12 cellular contexts compared by ENCODE assay signal in the genomic region with DNA sequence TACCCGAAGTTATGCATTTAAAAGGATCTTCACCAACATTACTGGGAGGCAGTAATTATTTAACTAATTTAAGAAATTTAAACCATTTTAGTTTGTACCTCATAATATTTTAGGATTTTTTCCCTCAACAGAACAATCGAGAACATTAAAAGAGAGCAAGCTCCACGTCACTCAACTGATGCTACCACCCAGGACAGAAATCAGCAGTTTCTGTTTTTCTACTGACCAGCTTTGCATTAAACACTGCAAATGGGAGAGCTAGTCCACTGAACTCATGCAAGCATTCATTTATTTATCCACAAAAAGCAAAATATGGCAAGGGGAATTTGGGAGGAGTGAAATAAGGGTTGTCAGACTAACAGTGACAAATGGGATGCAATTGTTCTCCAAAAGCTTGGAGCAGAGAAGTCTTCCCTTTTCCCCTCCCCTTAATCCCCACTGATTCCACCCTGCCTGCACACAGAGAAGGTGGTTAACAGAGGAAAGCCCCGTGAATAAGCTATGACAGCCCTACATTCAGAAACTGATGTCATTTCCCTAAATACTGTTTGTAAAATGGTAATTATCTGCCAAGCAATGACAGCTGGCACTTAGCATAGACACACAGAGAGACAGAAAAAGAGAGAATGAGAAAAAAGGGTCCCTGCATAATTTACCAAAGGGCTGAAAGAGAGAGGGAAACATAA.
A peak's percentile ranks its signal among the peaks of the same experiment; 100 is the strongest.
DNase-seq lines count a peak whose midpoint lies in the region; ATAC-seq and TF ChIP-seq lines count a peak whose summit lies in the region.
"Had no signal": no experiment of that assay in that cellular context is flagged by ENCODE, and none has a peak within 500 bp of the region (broad histone marks: within the 10 kb centered on the region; RNA-seq: fewer than 3 reads in every experiment).

No MANE protein-coding gene starts in this region.

- no peak for TF ChIP-seq POLR2A in GM18505 (IDR thresholded peaks at IDR 0.05; ENCODE audit: borderline replicate concordance, extremely low read depth, insufficient read depth, insufficient read length)

- DNase-seq in NCI-H2227 treated with DMSO at 0.1 percent for 48 hours (lab: John Stamatoyannopoulos, UW) (peak; percentile 38), NCI-H2107 (lab: John Stamatoyannopoulos, UW) (no peak), DMS153 (lab: John Stamatoyannopoulos, UW) (no peak), islet precursor cell (no peak)
- DNase-seq in stimulated activated CD4-positive, alpha-beta T cell treated with anti-CD3 and anti-CD28 coated beads, Interleukin-2, amount 100 ng/mL, for 48 hours: no peak
- DNase-seq: activated CD4-positive, alpha-beta T cell treated with anti-CD3 and anti-CD28 coated beads for 48 hours; activated naive CD8-positive, alpha-beta T cell treated with anti-CD3 and anti-CD28 coated beads, Interleukin-2, amount 50 U/mL, for 24 hours; effector memory CD8-positive, alpha-beta T cell; midbrain had no signal

- peak; percentile 72 for ATAC-seq in GM18505 (IDR thresholded peaks at IDR 0.05; ENCODE audit: unreplicated experiment)
- peak; percentile 68 for ATAC-seq in GM21390 (IDR thresholded peaks at IDR 0.05; ENCODE audit: unreplicated experiment)
- peak; percentile 83 for ATAC-seq in HG03097 (IDR thresholded peaks at IDR 0.05; ENCODE audit: low FRiP score, unreplicated experiment)
- ATAC-seq: activated naive CD8-positive, alpha-beta T cell treated with anti-CD3 and anti-CD28 coated beads, Interleukin-2, amount 50 U/mL, for 24 hours; effector memory CD8-positive, alpha-beta T cell had no signal
